17 cellular contexts compared by ENCODE assay signal in the genomic region with DNA sequence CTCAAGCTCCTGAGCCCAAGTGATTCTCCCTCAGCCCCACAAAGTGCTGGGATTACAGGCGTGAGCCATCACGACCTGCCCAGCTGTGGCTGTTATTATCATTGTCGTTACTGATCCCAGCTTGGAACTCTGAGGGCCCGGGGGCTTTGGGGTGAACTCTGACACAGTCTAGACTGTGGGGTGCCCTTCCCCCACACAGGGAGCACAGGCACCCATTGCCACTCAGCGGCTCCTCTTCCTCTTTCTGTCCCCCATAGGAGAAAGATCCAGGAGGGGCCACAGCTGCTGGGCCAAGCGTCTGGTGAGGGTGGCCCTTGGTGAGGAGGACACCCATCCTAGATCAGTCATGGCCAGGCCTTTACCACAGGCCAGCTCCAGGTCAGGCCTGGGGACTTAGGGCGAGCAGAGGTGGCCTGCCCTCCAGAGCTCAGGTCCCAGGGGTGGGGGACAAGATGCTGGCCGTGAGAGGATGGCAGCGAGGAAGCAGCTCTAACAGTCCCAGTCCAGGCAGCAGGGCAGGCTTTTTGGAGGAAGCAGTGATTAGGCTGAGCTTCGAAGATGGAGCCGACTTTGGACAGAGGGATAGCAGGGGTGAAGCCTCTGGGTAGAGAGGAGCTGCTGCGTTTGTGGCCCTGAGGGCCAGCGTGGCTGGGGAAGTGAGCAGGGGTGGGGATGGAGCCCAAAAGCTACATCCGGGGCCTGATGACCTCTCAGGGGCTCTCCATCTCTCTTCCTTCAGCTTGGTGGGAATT. TPM values are rescaled to one million over a fixed set of nuclear protein-coding genes. Genes with fewer than 3 reads are reported as not detected.
A peak's percentile ranks its signal among the peaks of the same experiment; 100 is the strongest.
DNase-seq lines count a peak whose midpoint lies in the region; ATAC-seq and TF ChIP-seq lines count a peak whose summit lies in the region.
"Had no signal": no experiment of that assay in that cellular context is flagged by ENCODE, and none has a peak within 500 bp of the region (broad histone marks: within the 10 kb centered on the region; RNA-seq: fewer than 3 reads in every experiment).

No MANE protein-coding gene starts in this region.

- H3K4me1 ChIP-seq in Panc1 (ENCODE audit: control insufficient read depth, insufficient read depth, low read length) (peaks cover 38% of the 10 kb centered on the region), iPS-20b (ENCODE audit: insufficient read depth, low read length) (peaks cover 19% of the 10 kb centered on the region), thymus (ENCODE audit: control insufficient read depth, insufficient read depth, low read length) (peaks cover 61% of the 10 kb centered on the region), prostate gland (replicated peaks) (no peaks in the 10 kb centered on the region)

- 81% methylated on average over 14 of the region's 14 CpGs for WGBS in thymus
- WGBS in prostate gland: 84% methylated on average over 14 of the region's 14 CpGs

- in situ Hi-C loops in Panc1 (cut with HindIII; ENCODE audit: low pct_unique_long_range_greater_than_20kb, low sequenced_read_pairs): no loop called here

- peak overlapping the region; percentile 35 to 36 for H3K27ac Mint-ChIP-seq in activated naive CD4-positive, alpha-beta T cell treated with anti-CD3 and anti-CD28 coated beads, Interleukin-2, amount 50 U/mL, for 72 hours
- H3K27ac Mint-ChIP-seq: activated T-helper 17 cell treated with anti-CD3 and anti-CD28 coated beads, Interleukin-2, amount 50 U/mL, for 72 hours; H9 had no signal

- H3K36me3 ChIP-seq in Panc1 (ENCODE audit: control insufficient read depth, insufficient read depth, low read length) (no peaks in the 10 kb centered on the region), iPS-20b (ENCODE audit: insufficient read depth, low read depth, low read length) (no peaks in the 10 kb centered on the region), thymus (ENCODE audit: control insufficient read depth, insufficient read depth) (no peaks in the 10 kb centered on the region), prostate gland (no peaks in the 10 kb centered on the region)

- intact Hi-C loops in Panc1 (cut with micrococcal nuclease; ENCODE audit: unreplicated experiment) (no loop called here), prostate gland (cut with DNase I) (no loop called here)

- POLR2A ChIA-PET in Panc1 (lab: Charles Lee): interaction anchor here (0.7 kb wide), 1 partner anchor 162 kb away, joined by 3 read pairs; no protein-coding TSS in a partner anchor

- H3K9me3 ChIP-seq in Panc1 (ENCODE audit: control insufficient read depth, insufficient read depth, low read depth, low read length): no peaks in the 10 kb centered on the region
- H3K9me3 ChIP-seq in iPS-20b (ENCODE audit: insufficient read depth, low read depth, low read length): no peaks in the 10 kb centered on the region
- no peaks in the 10 kb centered on the region for H3K9me3 ChIP-seq in thymus (ENCODE audit: control insufficient read depth)
- H3K9me3 ChIP-seq in prostate gland: no peaks in the 10 kb centered on the region

- TF ChIP-seq CTCF in Panc1 (IDR thresholded peaks at IDR 0.05) (no peak), prostate gland (IDR thresholded peaks at IDR 0.05) (no peak)

- peak overlapping the region; percentile 48 for H3K27ac ChIP-seq in Panc1 (ENCODE audit: low read length)
- H3K27ac ChIP-seq in iPS-20b (ENCODE audit: low read length): no peak overlapping the region
- peak overlapping the region; percentile 54 for H3K27ac ChIP-seq in thymus (ENCODE audit: low read depth)
- no peak overlapping the region for H3K27ac ChIP-seq in prostate gland
- H3K27ac ChIP-seq: dorsolateral prefrontal cortex had no signal

- no peaks in the 10 kb centered on the region for H3K9me3 Mint-ChIP-seq in activated naive CD4-positive, alpha-beta T cell treated with anti-CD3 and anti-CD28 coated beads, Interleukin-2, amount 50 U/mL, for 72 hours
- H3K9me3 Mint-ChIP-seq: activated T-helper 17 cell treated with anti-CD3 and anti-CD28 coated beads, Interleukin-2, amount 50 U/mL, for 72 hours had no signal

- H3K9ac ChIP-seq in iPS-20b (ENCODE audit: low read depth, low read length): peak overlapping the region; percentile 41; the same call in 1 of the 2 replicates

- no peak for ATAC-seq in activated naive CD4-positive, alpha-beta T cell treated with anti-CD3 and anti-CD28 coated beads, Interleukin-2, amount 50 U/mL, for 72 hours
- ATAC-seq in Panc1: no peak
- ATAC-seq: activated T-helper 17 cell treated with anti-CD3 and anti-CD28 coated beads, Interleukin-2, amount 50 U/mL, for 72 hours; left lobe of liver had no signal

- TF ChIP-seq POLR2A in prostate gland (IDR thresholded peaks at IDR 0.05): no peak

- no peaks in the 10 kb centered on the region for H3K36me3 Mint-ChIP-seq in activated naive CD4-positive, alpha-beta T cell treated with anti-CD3 and anti-CD28 coated beads, Interleukin-2, amount 50 U/mL, for 72 hours

- CTCF ChIA-PET in Panc1 (lab: Charles Lee): interaction anchor here (0.7 kb wide), 1 partner anchor 162 kb away, joined by 3 read pairs; no protein-coding TSS in a partner anchor

- DNase-seq in activated naive CD4-positive, alpha-beta T cell treated with anti-CD3 and anti-CD28 coated beads, Interleukin-2, amount 50 U/mL, for 72 hours (ENCODE audit: low spot score in 2 of 2): no peak
- no peak for DNase-seq in activated naive CD4-positive, alpha-beta T cell treated with anti-CD3 and anti-CD28 coated beads, Interleukin-2, amount 50 U/mL, for 16 hours
- DNase-seq in Panc1 (ENCODE audit: low read depth, low spot score): no peak
- no peak for DNase-seq in HPDE6-E6E7 (ENCODE audit: extremely low spot score)
- DNase-seq in GDM1 (lab: John Stamatoyannopoulos, UW): no peak
- no peak for DNase-seq in prostate gland (ENCODE audit: low spot score)
- DNase-seq: activated CD4-positive, alpha-beta T cell treated with anti-CD3 and anti-CD28 coated beads, Interleukin-2, amount 50 U/mL, for 48 hours; dorsolateral prefrontal cortex; H9; NCI-H1105 treated with DMSO at 0.1 percent for 48 hours; NCI-H2227 treated with DMSO at 0.1 percent for 48 hours had no signal

- no peak overlapping the region for H3K4me3 ChIP-seq in Panc1 (ENCODE audit: low read depth in 2 of 2, low read length in 2 of 2)
- H3K4me3 ChIP-seq in iPS-20b (ENCODE audit: low read length): no peak overlapping the region
- no peak overlapping the region for H3K4me3 ChIP-seq in thymus (ENCODE audit: low read length)
- H3K4me3 ChIP-seq in prostate gland: no peak overlapping the region
- H3K4me3 ChIP-seq: dorsolateral prefrontal cortex, skin epidermis had no signal

- H3K27me3 ChIP-seq in Panc1 (ENCODE audit: control insufficient read depth, insufficient read depth, low read length) (no peaks in the 10 kb centered on the region), iPS-20b (ENCODE audit: insufficient read depth, low read length) (no peaks in the 10 kb centered on the region), thymus (ENCODE audit: control insufficient read depth, insufficient read depth) (no peaks in the 10 kb centered on the region), prostate gland (replicated peaks; ENCODE audit: insufficient read depth) (no peaks in the 10 kb centered on the region)
- H3K27me3 ChIP-seq: dorsolateral prefrontal cortex had no signal

- BruUV-seq in Panc1 (replicated peaks; lab: Mats Ljungman, UMichigan): no TSS peak

RNA-seq across cellular contexts. Expression of a gene that starts 24.7 kb away (rescaled TPM):
- total RNA-seq in activated naive CD4-positive, alpha-beta T cell treated with anti-CD3 and anti-CD28 coated beads, Interleukin-2, amount 50 U/mL, for 72 hours: not detected
- total RNA-seq in Panc1 (2021; ENCODE audit: unreplicated experiment) (not detected), prostate gland (not detected)
- polyA plus RNA-seq in Panc1 (2012; ENCODE audit: insufficient read length): not detected
- 0.50 TPM for polyA plus RNA-seq in thymus
- total RNA-seq: activated T-helper 17 cell treated with anti-CD3 and anti-CD28 coated beads, Interleukin-2, amount 50 U/mL, for 72 hours; left lobe of liver; T-helper 2 cell treated with Interferon-gamma antibody and Interleukin-4, amounts not matched to agents 100 ng/mL and 5 ng/mL, for 36 hours had no signal

RNA-seq across cellular contexts. Expression of a gene that starts 42.1 kb away (rescaled TPM):
- total RNA-seq in activated naive CD4-positive, alpha-beta T cell treated with anti-CD3 and anti-CD28 coated beads, Interleukin-2, amount 50 U/mL, for 72 hours: 100 to 1,000 TPM in 1 of 2 donors, 10 to 100 TPM in 1; 87.4 to 106 TPM
- total RNA-seq in Panc1 (2021; ENCODE audit: unreplicated experiment) (119 TPM), prostate gland (1 to 10 TPM; 4.6 to 7.0 TPM)
- 53.0 TPM for polyA plus RNA-seq in Panc1 (2012; ENCODE audit: insufficient read length)
- 6.8 TPM for polyA plus RNA-seq in thymus

Comparison
In these comparisons a context has a peak if more than half of its experiments do, and no peak if none do; other contexts are left out.
1. H3K27ac ChIP-seq: peak in Panc1 (single experiment) and thymus (single experiment); none in iPS-20b (single experiment) and prostate gland (0 of 2).
2. RNA of a gene that starts 42.1 kb away (total RNA-seq): 119 TPM in Panc1 (single experiment) and 87.4 to 106 TPM in activated naive CD4-positive, alpha-beta T cell treated with anti-CD3 and anti-CD28 coated beads, Interleukin-2, amount 50 U/mL, for 72 hours; 4.6 to 7.0 TPM in prostate gland; every median in the first group is over 10 times any median in the second.